Comparison of ENCODE assay signal across 10 cellular contexts in the genomic region with DNA sequence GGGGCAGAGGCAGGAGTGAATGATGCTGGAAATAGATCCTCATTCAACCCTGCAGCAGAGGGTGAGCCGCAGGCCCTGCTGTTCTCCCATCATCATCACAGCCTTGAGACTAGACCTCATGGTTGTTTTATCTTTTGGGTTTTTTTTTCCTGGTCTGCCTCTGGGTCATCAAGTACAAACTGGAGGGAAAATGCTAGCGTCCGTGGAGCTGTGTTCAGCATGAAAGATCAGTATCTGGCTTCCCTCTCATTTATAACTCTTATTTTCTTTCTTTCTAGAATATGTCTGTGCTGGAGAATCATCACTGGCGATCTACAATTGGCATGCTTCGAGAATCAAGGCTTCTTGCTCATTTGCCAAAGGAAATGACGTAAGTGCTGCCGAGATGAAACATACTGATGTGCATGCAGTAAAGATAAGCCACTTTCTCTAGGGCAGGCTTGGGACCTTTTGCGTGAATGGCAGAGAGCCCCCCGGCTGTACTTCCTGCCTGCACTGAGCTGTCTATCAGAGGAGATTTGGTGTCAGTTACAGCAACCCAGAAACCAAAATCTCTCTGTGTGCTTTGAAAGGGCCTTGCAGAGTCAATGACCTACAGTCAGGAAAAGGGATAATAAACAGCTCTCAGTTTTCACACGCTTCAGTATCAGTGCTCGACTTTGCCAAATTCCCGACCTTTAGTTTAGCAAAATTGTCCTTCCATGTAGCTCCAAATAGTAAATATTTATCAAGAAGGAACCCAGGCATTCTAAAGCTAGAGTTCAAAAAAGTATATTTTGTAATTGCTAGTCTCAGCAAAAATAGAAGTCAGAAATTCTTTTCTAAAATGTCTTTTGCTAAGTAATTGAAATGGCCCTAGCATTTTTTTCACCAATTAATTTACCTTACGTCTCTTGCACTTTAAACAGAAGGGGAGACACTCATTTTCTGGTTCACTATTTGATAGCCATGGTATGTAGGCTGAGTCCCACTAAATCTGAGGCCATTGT.
DNase-seq lines count a peak whose midpoint lies in the region; ATAC-seq and TF ChIP-seq lines count a peak whose summit lies in the region.
"Had no signal": no experiment of that assay in that cellular context is flagged by ENCODE, and none has a peak within 500 bp of the region (broad histone marks: within the 10 kb centered on the region; RNA-seq: fewer than 3 reads in every experiment).

No MANE protein-coding gene starts in this region.

- H3K9me2 ChIP-seq in Loucy (replicated peaks; ENCODE audit: low read depth, low read length), result no peaks in the 10 kb centered on the region
- no peaks in the 10 kb centered on the region for H3K9me2 ChIP-seq in Karpas-422 (replicated peaks; ENCODE audit: insufficient read depth, low read length)
- no peaks in the 10 kb centered on the region for H3K9me2 ChIP-seq in PC-9 (ENCODE audit: insufficient read depth)

- no peak for TF ChIP-seq POLR2A in gastrocnemius medialis (IDR thresholded peaks at IDR 0.05)

- H3K27me3 Mint-ChIP-seq in activated T-helper 2 cell treated with anti-CD3 and anti-CD28 coated beads, Interferon-gamma antibody, Interleukin-2, Interleukin-4, amounts not matched to agents 10 μg/mL and 5 μg/mL and 100 μg/mL, durations not matched to agents 14 hours and 24 hours and 36 hours (ENCODE audit: low read depth), result no peaks in the 10 kb centered on the region

- H3K27ac ChIP-seq in gastrocnemius medialis, result peak overlapping the region in 3 of 4 donors; percentile 13 to 56 (median 26)
- H3K27ac ChIP-seq in Karpas-422 (ENCODE audit: low read length), result no peak overlapping the region
- H3K27ac ChIP-seq in PC-9, result no peak overlapping the region
- H3K27ac ChIP-seq: skin epidermis had no signal

- in situ Hi-C loops in gastrocnemius medialis (cut with MboI; ENCODE audit: low sequenced_read_pairs in 4 of 4), result no loop called here

- H3K79me2 ChIP-seq in Loucy (ENCODE audit: insufficient read depth, low read length) (no peaks in the 10 kb centered on the region), Karpas-422 (ENCODE audit: low read length) (no peaks in the 10 kb centered on the region), PC-9 (ENCODE audit: low read depth) (no peaks in the 10 kb centered on the region)

- POLR2A ChIA-PET in PC-9 (lab: Charles Lee; ENCODE audit: unreplicated experiment), result no interaction called here

- CTCF ChIA-PET in PC-9 (lab: Charles Lee), result no interaction called here

- peak overlapping the region; percentile 85 for H3K27ac Mint-ChIP-seq in activated T-helper 2 cell treated with anti-CD3 and anti-CD28 coated beads, Interferon-gamma antibody, Interleukin-2, Interleukin-4, amounts not matched to agents 10 μg/mL and 5 μg/mL and 100 μg/mL, durations not matched to agents 14 hours and 24 hours and 36 hours

- H3K9me3 Mint-ChIP-seq in activated T-helper 2 cell treated with anti-CD3 and anti-CD28 coated beads, Interferon-gamma antibody, Interleukin-2, Interleukin-4, amounts not matched to agents 10 μg/mL and 5 μg/mL and 100 μg/mL, durations not matched to agents 14 hours and 24 hours and 36 hours, result peaks cover 5% of the 10 kb centered on the region

- peak overlapping the region; percentile 65 for H3K4me3 ChIP-seq in Loucy (ENCODE audit: low read length, poor library complexity, severe bottlenecking)
- H3K4me3 ChIP-seq in gastrocnemius medialis, result no peak overlapping the region
- no peak overlapping the region for H3K4me3 ChIP-seq in Karpas-422 (ENCODE audit: low read length)
- no peak overlapping the region for H3K4me3 ChIP-seq in PC-9
- H3K4me3 ChIP-seq: skin epidermis had no signal

- peaks cover 20% of the 10 kb centered on the region for H3K4me1 Mint-ChIP-seq in activated T-helper 2 cell treated with anti-CD3 and anti-CD28 coated beads, Interferon-gamma antibody, Interleukin-2, Interleukin-4, amounts not matched to agents 10 μg/mL and 5 μg/mL and 100 μg/mL, durations not matched to agents 14 hours and 24 hours and 36 hours (ENCODE audit: low read depth)

- H3K9ac ChIP-seq in Loucy (ENCODE audit: low read depth, low read length, poor library complexity, severe bottlenecking) (no peak overlapping the region), Karpas-422 (ENCODE audit: low read length) (no peak overlapping the region)

- peak in 1 of 2 donors; percentile 27 for ATAC-seq in gastrocnemius medialis
- ATAC-seq in HG02981 (IDR thresholded peaks at IDR 0.05; ENCODE audit: unreplicated experiment), result no peak

- H3K9me3 ChIP-seq in Loucy (ENCODE audit: insufficient read depth, low read depth, low read length) (no peaks in the 10 kb centered on the region), gastrocnemius medialis (no peaks in the 10 kb centered on the region), Karpas-422 (ENCODE audit: low read length) (no peaks in the 10 kb centered on the region), PC-9 (ENCODE audit: insufficient read depth, low read depth) (no peaks in the 10 kb centered on the region)

- no peak for TF ChIP-seq CTCF in Loucy (conservative IDR thresholded peaks at IDR 0.05; ENCODE audit: low read length)
- TF ChIP-seq CTCF in gastrocnemius medialis (IDR thresholded peaks at IDR 0.05 in 4 of 5, conservative IDR thresholded peaks at IDR 0.05 in 1 of 5), result no peak
- TF ChIP-seq CTCF in PC-9 (conservative IDR thresholded peaks at IDR 0.05), result no peak

- H2AFZ ChIP-seq in Loucy (ENCODE audit: low read length) (peak overlapping the region; percentile 70), Karpas-422 (ENCODE audit: low read length) (no peak overlapping the region), PC-9 (no peak overlapping the region; the same call in 1 of the 2 replicates)

- H4K20me1 ChIP-seq in Loucy (ENCODE audit: insufficient read depth, low read length, poor library complexity, severe bottlenecking) (no peaks in the 10 kb centered on the region), Karpas-422 (ENCODE audit: insufficient read depth, low read depth, low read length) (no peaks in the 10 kb centered on the region), PC-9 (ENCODE audit: insufficient read depth) (no peaks in the 10 kb centered on the region)

- DNase-seq in activated T-helper 2 cell treated with anti-CD3 and anti-CD28 coated beads, Interferon-gamma antibody, Interleukin-2, Interleukin-4, amounts not matched to agents 10 μg/mL and 5 μg/mL and 100 μg/mL, durations not matched to agents 14 hours and 24 hours and 36 hours (ENCODE audit: low spot score), result peak; percentile 32
- DNase-seq in iris pigment epithelial cell (ENCODE audit: low read depth) (peak; percentile 92), gastrocnemius medialis (no peak), Karpas-422 (no peak), PC-9 (no peak), NCI-H1694 treated with DMSO at 0.1 percent for 48 hours (lab: John Stamatoyannopoulos, UW) (no peak)
- DNase-seq: NCI-H1436 treated with DMSO at 0.1 percent for 48 hours had no signal

- intact Hi-C loops in activated T-helper 2 cell treated with anti-CD3 and anti-CD28 coated beads, Interferon-gamma antibody, Interleukin-2, Interleukin-4, amounts not matched to agents 10 μg/mL and 5 μg/mL and 100 μg/mL, durations not matched to agents 14 hours and 24 hours and 36 hours (cut with micrococcal nuclease), result loop anchor here (5.0 kb wide), 2 partner anchors 252 to 637 kb away; no protein-coding TSS in a partner anchor
- intact Hi-C loops in gastrocnemius medialis (cut with DNase I; ENCODE audit: low total_unique reads), result no loop called here
- intact Hi-C loops in PC-9 (cut with micrococcal nuclease; ENCODE audit: unreplicated experiment), result no loop called here

- H3K36me3 ChIP-seq in Loucy (ENCODE audit: insufficient read depth, low read length), result no peaks in the 10 kb centered on the region
- H3K36me3 ChIP-seq in gastrocnemius medialis, result no peaks in the 10 kb centered on the region
- H3K36me3 ChIP-seq in Karpas-422 (ENCODE audit: insufficient read depth, low read length), result no peaks in the 10 kb centered on the region
- no peaks in the 10 kb centered on the region for H3K36me3 ChIP-seq in PC-9 (ENCODE audit: low read depth)

- no peaks in the 10 kb centered on the region for H3F3A ChIP-seq in Loucy (ENCODE audit: low read depth)
- H3F3A ChIP-seq in PC-9 (ENCODE audit: insufficient read depth, low read depth), result no peaks in the 10 kb centered on the region

- H3K36me3 Mint-ChIP-seq in activated T-helper 2 cell treated with anti-CD3 and anti-CD28 coated beads, Interferon-gamma antibody, Interleukin-2, Interleukin-4, amounts not matched to agents 10 μg/mL and 5 μg/mL and 100 μg/mL, durations not matched to agents 14 hours and 24 hours and 36 hours (ENCODE audit: low read depth), result peaks cover 58% of the 10 kb centered on the region

- H3K4me2 ChIP-seq in Loucy (ENCODE audit: low read depth, low read length, poor library complexity, severe bottlenecking) (peak overlapping the region; percentile 71), Karpas-422 (ENCODE audit: low read depth, low read length, poor library complexity, severe bottlenecking) (no peak overlapping the region), PC-9 (no peak overlapping the region)

- no peaks in the 10 kb centered on the region for H3K27me3 ChIP-seq in Loucy (ENCODE audit: insufficient read depth, low read length, poor library complexity, severe bottlenecking)
- H3K27me3 ChIP-seq in gastrocnemius medialis, result no peaks in the 10 kb centered on the region
- no peaks in the 10 kb centered on the region for H3K27me3 ChIP-seq in Karpas-422 (ENCODE audit: low read length)
- H3K27me3 ChIP-seq in PC-9 (ENCODE audit: insufficient read depth, low read depth), result no peaks in the 10 kb centered on the region

- no TSS peak for BruUV-seq in PC-9 (replicated peaks; lab: Mats Ljungman, UMichigan)

- H3K4me1 ChIP-seq in Loucy (ENCODE audit: insufficient read depth, low read length, poor library complexity, severe bottlenecking) (peaks cover 15% of the 10 kb centered on the region), gastrocnemius medialis (peaks cover 5 to 10% of the 10 kb centered on the region in 2 donors), Karpas-422 (ENCODE audit: low read length) (no peaks in the 10 kb centered on the region), PC-9 (replicated peaks; ENCODE audit: insufficient read depth) (no peaks in the 10 kb centered on the region)

- H3K4me3 Mint-ChIP-seq in activated T-helper 2 cell treated with anti-CD3 and anti-CD28 coated beads, Interferon-gamma antibody, Interleukin-2, Interleukin-4, amounts not matched to agents 10 μg/mL and 5 μg/mL and 100 μg/mL, durations not matched to agents 14 hours and 24 hours and 36 hours (ENCODE audit: low read depth), result peak overlapping the region; percentile 13

Comparison
In these comparisons a context has a peak if more than half of its experiments do, and no peak if none do; other contexts are left out.
1. DNase-seq: peak in activated T-helper 2 cell treated with anti-CD3 and anti-CD28 coated beads, Interferon-gamma antibody, Interleukin-2, Interleukin-4, amounts not matched to agents 10 μg/mL and 5 μg/mL and 100 μg/mL, durations not matched to agents 14 hours and 24 hours and 36 hours (single experiment) and iris pigment epithelial cell (single experiment); none in gastrocnemius medialis (0 of 2), Karpas-422 (single experiment), PC-9 (0 of 2) and NCI-H1694 treated with DMSO at 0.1 percent for 48 hours (single experiment).
2. H3K27ac ChIP-seq: peak in gastrocnemius medialis (3 of 4); none in Karpas-422 (single experiment) and PC-9 (single experiment).